Comparison of ENCODE assay signal across 8 cellular contexts in the genomic region with DNA sequence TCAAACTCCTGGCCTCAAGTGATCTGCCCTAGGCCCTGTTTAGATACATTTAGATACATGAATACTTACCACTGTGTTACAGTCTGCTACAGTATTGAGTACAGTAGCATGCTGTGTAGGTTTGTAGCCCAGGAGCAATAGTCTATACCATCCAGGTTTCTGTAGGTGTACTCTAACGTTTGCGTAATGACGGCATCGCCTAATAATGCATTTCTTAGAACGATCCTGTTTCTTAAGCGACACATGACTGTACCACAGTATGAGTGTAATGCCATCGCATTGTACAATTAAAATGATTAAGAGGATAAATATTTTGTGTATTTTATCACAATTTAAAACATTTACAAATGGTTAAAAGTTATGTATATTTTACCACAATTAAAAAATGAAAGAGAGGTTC.
"Had no signal": no experiment of that assay in that cellular context is flagged by ENCODE, and none has a peak within 500 bp of the region (broad histone marks: within the 10 kb centered on the region; RNA-seq: fewer than 3 reads in every experiment).

No MANE protein-coding gene starts in this region.

- H3K36me3 ChIP-seq: HAP-1 had no signal

- ATAC-seq: GM23338 had no signal

- H3K9me3 Mint-ChIP-seq: GM23338, H9, HFFc6 had no signal

- H3K4me3 Mint-ChIP-seq: GM23338, H9, HFFc6 had no signal

- H3K27ac ChIP-seq: GM23248 had no signal

- H3K9me3 ChIP-seq: HAP-1 had no signal

- H3K4me3 ChIP-seq: GM23248, GM23338, HAP-1 had no signal

- DNase-seq: GM23248, GOT3, H7, H9, HCEC 1CT, HFFc6 had no signal

- H3K9ac ChIP-seq: GM23248 had no signal

- H2AFZ ChIP-seq: GM23248, GM23338 had no signal

- H3K27ac Mint-ChIP-seq: GM23338, HFFc6 had no signal

- H3K4me1 ChIP-seq: HAP-1 had no signal

- H3K4me2 ChIP-seq: GM23338 had no signal
